In genomic region chr12:50283230-50283923, GRCh38 we compare ENCODE assay signal across 8 cellular contexts. TPM values are rescaled to one million over a fixed set of nuclear protein-coding genes. Genes with fewer than 3 reads are reported as not detected.
DNase-seq lines count a peak whose midpoint lies in the region; ATAC-seq and TF ChIP-seq lines count a peak whose summit lies in the region.

TSS of gene LIMA1 (minus strand) at chr12:50283520. CDS start at chr12:50248751, 34,769 bp downstream.

- H3K27me3 ChIP-seq in aorta (ENCODE audit: control insufficient read depth in 1 of 2, insufficient read depth in 2 of 2, low read length in 1 of 2) = no peaks in the 10 kb centered on the region

- no peak for TF ChIP-seq CTCF in astrocyte of the cerebellum (IDR thresholded peaks at IDR 0.05; ENCODE audit: low read depth, low read length, missing control alignments)

- H3K27ac ChIP-seq in aorta (ENCODE audit: low read depth in 1 of 2, low read length in 2 of 2) = peak within 1 kb of the TSS in 1 of 2 donors; percentile 70

- in situ Hi-C loops in astrocyte of the cerebellum (cut with HindIII; ENCODE audit: low sequenced_read_pairs) = loop anchor here (5.0 kb wide), 1 partner anchor 41 kb away; no protein-coding TSS in a partner anchor

- ATAC-seq in HG02943 (IDR thresholded peaks at IDR 0.05; ENCODE audit: low read depth, unreplicated experiment) (peak; percentile 88), aorta (ENCODE audit: low FRiP score) (peak; percentile 99)

- peak within 1 kb of the TSS; percentile 97 for H3K4me3 ChIP-seq in astrocyte of the cerebellum (ENCODE audit: low read depth, low read length)
- peak within 1 kb of the TSS; percentile 67 to 81 for H3K4me3 ChIP-seq in aorta (ENCODE audit: low read length in 2 of 2)

- no peaks in the 10 kb centered on the region for H3K36me3 ChIP-seq in aorta (ENCODE audit: control insufficient read depth in 1 of 2, insufficient read depth in 2 of 2, low read length in 1 of 2)

- DNase-seq in NCI-H1930 (lab: John Stamatoyannopoulos, UW) (peak; percentile 82 to 87), T-helper 22 cell (ENCODE audit: low read depth) (peak; percentile 81), astrocyte of the cerebellum (ENCODE audit: low read depth) (peak; percentile 48), hepatic stellate cell (ENCODE audit: low spot score) (peak; percentile 95), renal cortical epithelial cell (ENCODE audit: low read depth) (peak; percentile 67), aorta (peak; percentile 93 to 97)

- 0% methylated on average over 47 to 52 of the region's 52 CpGs for WGBS in aorta, 2 donors

- no peaks in the 10 kb centered on the region for H3K4me1 ChIP-seq in aorta (ENCODE audit: control insufficient read depth in 1 of 2, insufficient read depth in 2 of 2, low read length in 2 of 2)

- H3K9me3 ChIP-seq in aorta (ENCODE audit: control insufficient read depth, low read length) = no peaks in the 10 kb centered on the region

- TF ChIP-seq POLR2A in GM15510 (IDR thresholded peaks at IDR 0.05; ENCODE audit: borderline replicate concordance, extremely low read depth, insufficient read length) = peak; percentile 96

- intact Hi-C loops in aorta (cut with DNase I) = loop anchor here (1.0 to 5.0 kb wide), 5 partner anchors 36 to 117 kb away; partner anchors contain the start of gene LARP4 (in 1 of the 2)

RNA-seq across cellular contexts. Expression of gene LIMA1, which starts in this region (rescaled TPM):
- 49.3 and 58.7 TPM in 2 replicates for total RNA-seq in renal cortical epithelial cell
- 100 to 1,000 TPM; 131 to 177 TPM for total RNA-seq in aorta
- 100 to 1,000 TPM in 1 of 2 donors, 10 to 100 TPM in 1; 35.9 to 148 TPM for polyA plus RNA-seq in aorta
